ENCODE assay signal across 1 cellular context in genomic region chrX:128020701-128021100, GRCh38.
TF ChIP-seq lines count a peak whose summit lies in the region.

No MANE protein-coding gene starts in this region.

TF ChIP-seq in A549, 52 proteins besides CTCF, POLR2A, EP300 and RAD21 (continued from another document):
- TF ChIP-seq, protein P1, sequence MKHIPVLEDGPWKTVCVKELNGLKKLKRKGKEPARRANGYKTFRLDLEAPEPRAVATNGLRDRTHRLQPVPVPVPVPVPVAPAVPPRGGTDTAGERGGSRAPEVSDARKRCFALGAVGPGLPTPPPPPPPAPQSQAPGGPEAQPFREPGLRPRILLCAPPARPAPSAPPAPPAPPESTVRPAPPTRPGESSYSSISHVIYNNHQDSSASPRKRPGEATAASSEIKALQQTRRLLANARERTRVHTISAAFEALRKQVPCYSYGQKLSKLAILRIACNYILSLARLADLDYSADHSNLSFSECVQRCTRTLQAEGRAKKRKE (CRISPR knock-in tag; IDR thresholded peaks at IDR 0.05; ENCODE audit: low read depth), result no peak
- TF ChIP-seq USF2 (IDR thresholded peaks at IDR 0.05), result no peak
- TF ChIP-seq TFCP2L1 (CRISPR knock-in tag; IDR thresholded peaks at IDR 0.05), result no peak
- no peak for TF ChIP-seq RARB (CRISPR knock-in tag; IDR thresholded peaks at IDR 0.05)
- no peak for TF ChIP-seq RFX5 (IDR thresholded peaks at IDR 0.05)
- TF ChIP-seq HMGXB4 (CRISPR knock-in tag; IDR thresholded peaks at IDR 0.05; ENCODE audit: borderline replicate concordance), result no peak
- no peak for TF ChIP-seq CBX2 (IDR thresholded peaks at IDR 0.05; ENCODE audit: borderline replicate concordance, low read depth)
- no peak for TF ChIP-seq NPAS2 (CRISPR knock-in tag; IDR thresholded peaks at IDR 0.05; ENCODE audit: borderline replicate concordance)
- no peak for TF ChIP-seq MAZ (IDR thresholded peaks at IDR 0.05; ENCODE audit: borderline replicate concordance, low read depth, low read length)
- no peak for TF ChIP-seq HOXA7 (CRISPR knock-in tag; IDR thresholded peaks at IDR 0.05)
- TF ChIP-seq JUN (IDR thresholded peaks at IDR 0.05), result peak in 1 of 2 experiments; percentile 39; a peak in 2 of 5 replicates
- TF ChIP-seq MYC (IDR thresholded peaks at IDR 0.05; ENCODE audit: borderline replicate concordance, low read length), result no peak
- no peak for TF ChIP-seq RNF2 (IDR thresholded peaks at IDR 0.05; ENCODE audit: borderline replicate concordance, low read depth)
- peak; percentile 81 for TF ChIP-seq JUNB (IDR thresholded peaks at IDR 0.05)
- no peak for TF ChIP-seq CHD4 (IDR thresholded peaks at IDR 0.05; ENCODE audit: borderline replicate concordance)
- no peak for TF ChIP-seq HDAC2 (IDR thresholded peaks at IDR 0.05)
- TF ChIP-seq PHF8 (IDR thresholded peaks at IDR 0.05; ENCODE audit: borderline replicate concordance, low read depth), result no peak
- peak; percentile 27 to 62; a peak in 2 of 4 replicates for TF ChIP-seq CEBPB (IDR thresholded peaks at IDR 0.05)
- 0 out of 2 replicates have a peak, but pooled peaks have one; percentile 32 for TF ChIP-seq MAX (IDR thresholded peaks at IDR 0.05)
- no peak for TF ChIP-seq TP53 (CRISPR knock-in tag; IDR thresholded peaks at IDR 0.05)
- no peak for TF ChIP-seq RCOR1 (IDR thresholded peaks at IDR 0.05; ENCODE audit: low read depth, low read length)
- no peak for TF ChIP-seq MAFK (IDR thresholded peaks at IDR 0.05; ENCODE audit: partially characterized antibody)
- TF ChIP-seq BHLHE40 (IDR thresholded peaks at IDR 0.05; ENCODE audit: low read depth, low read length), result no peak
- no peak for TF ChIP-seq KDM5A (IDR thresholded peaks at IDR 0.05)
- TF ChIP-seq, protein P2, sequence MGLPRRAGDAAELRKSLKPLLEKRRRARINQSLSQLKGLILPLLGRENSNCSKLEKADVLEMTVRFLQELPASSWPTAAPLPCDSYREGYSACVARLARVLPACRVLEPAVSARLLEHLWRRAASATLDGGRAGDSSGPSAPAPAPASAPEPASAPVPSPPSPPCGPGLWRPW (IDR thresholded peaks at IDR 0.05), result no peak
- TF ChIP-seq ZFP36 (IDR thresholded peaks at IDR 0.05; ENCODE audit: borderline replicate concordance, partially characterized antibody), result no peak
- no peak for TF ChIP-seq ZNF302 (CRISPR knock-in tag; IDR thresholded peaks at IDR 0.05)
- peak; percentile 77 for TF ChIP-seq FOSL2 (IDR thresholded peaks at IDR 0.05)
- TF ChIP-seq FOSL2 (CRISPR knock-in tag; IDR thresholded peaks at IDR 0.05), result peak; percentile 84
- no peak for TF ChIP-seq HOXB13 (CRISPR knock-in tag; IDR thresholded peaks at IDR 0.05; ENCODE audit: low read depth)
- TF ChIP-seq ZSCAN20 (CRISPR knock-in tag; IDR thresholded peaks at IDR 0.05), result no peak
- no peak for TF ChIP-seq FOSB (CRISPR knock-in tag; IDR thresholded peaks at IDR 0.05)
- no peak for TF ChIP-seq EHF (CRISPR knock-in tag; IDR thresholded peaks at IDR 0.05)
- TF ChIP-seq, protein P3, sequence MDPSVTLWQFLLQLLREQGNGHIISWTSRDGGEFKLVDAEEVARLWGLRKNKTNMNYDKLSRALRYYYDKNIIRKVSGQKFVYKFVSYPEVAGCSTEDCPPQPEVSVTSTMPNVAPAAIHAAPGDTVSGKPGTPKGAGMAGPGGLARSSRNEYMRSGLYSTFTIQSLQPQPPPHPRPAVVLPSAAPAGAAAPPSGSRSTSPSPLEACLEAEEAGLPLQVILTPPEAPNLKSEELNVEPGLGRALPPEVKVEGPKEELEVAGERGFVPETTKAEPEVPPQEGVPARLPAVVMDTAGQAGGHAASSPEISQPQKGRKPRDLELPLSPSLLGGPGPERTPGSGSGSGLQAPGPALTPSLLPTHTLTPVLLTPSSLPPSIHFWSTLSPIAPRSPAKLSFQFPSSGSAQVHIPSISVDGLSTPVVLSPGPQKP (IDR thresholded peaks at IDR 0.05; ENCODE audit: low read depth, low read length), result no peak
